In the genomic region with DNA sequence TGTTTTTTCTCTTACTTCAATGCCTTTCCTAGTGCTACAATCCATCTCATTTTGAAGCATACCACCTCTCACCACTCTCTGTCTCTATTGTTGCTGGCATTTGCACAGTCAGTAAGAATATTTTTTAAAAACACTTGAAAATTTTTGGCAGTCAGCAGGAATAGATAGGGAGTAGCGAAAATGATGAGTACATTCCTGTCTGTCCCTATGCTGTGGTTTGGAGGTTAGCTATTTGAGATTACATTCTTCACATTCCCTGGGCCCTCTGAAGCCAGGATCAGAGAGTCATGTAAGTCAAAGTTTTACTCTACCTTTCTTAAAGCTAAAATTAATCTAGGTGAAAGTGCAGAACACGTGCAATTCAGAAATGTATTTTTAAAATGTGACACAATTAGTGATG, we compare ENCODE assay signal across 15 cellular contexts. TPM values are rescaled to one million over a fixed set of nuclear protein-coding genes. Genes with fewer than 3 reads are reported as not detected.
DNase-seq lines count a peak whose midpoint lies in the region; ATAC-seq and TF ChIP-seq lines count a peak whose summit lies in the region.
"Had no signal": no experiment of that assay in that cellular context is flagged by ENCODE, and none has a peak within 500 bp of the region (broad histone marks: within the 10 kb centered on the region; RNA-seq: fewer than 3 reads in every experiment).

No MANE protein-coding gene starts in this region.

- H3K36me3 Mint-ChIP-seq in T-helper 17 cell (ENCODE audit: low read depth): no peaks in the 10 kb centered on the region

- H3K4me3 Mint-ChIP-seq in T-helper 17 cell: no peak overlapping the region

- H3K9me3 ChIP-seq in heart left ventricle: no peaks in the 10 kb centered on the region
- H3K9me3 ChIP-seq in SJSA1 (replicated peaks): no peaks in the 10 kb centered on the region
- no peaks in the 10 kb centered on the region for H3K9me3 ChIP-seq in thyroid gland
- no peaks in the 10 kb centered on the region for H3K9me3 ChIP-seq in WERI-Rb-1 (ENCODE audit: severe bottlenecking)
- H3K9me3 ChIP-seq in T-helper 17 cell (ENCODE audit: control insufficient read depth, low read length, poor library complexity, severe bottlenecking): no peaks in the 10 kb centered on the region
- H3K9me3 ChIP-seq: adrenal gland, mucosa of descending colon, suprapubic skin had no signal

- H3K27ac ChIP-seq in heart left ventricle: no peak overlapping the region
- H3K27ac ChIP-seq in SJSA1: peak overlapping the region; percentile 93
- H3K27ac ChIP-seq in thyroid gland: peak overlapping the region in 2 of 3 donors; percentile 1 to 6
- no peak overlapping the region for H3K27ac ChIP-seq in WERI-Rb-1
- H3K27ac ChIP-seq: 22Rv1, adrenal gland, suprapubic skin had no signal

- TF ChIP-seq POLR2A in heart left ventricle (IDR thresholded peaks at IDR 0.05) (no peak), thyroid gland (IDR thresholded peaks at IDR 0.05) (no peak)

- WGBS in heart left ventricle, 4 donors: 24 to 31% (median 31%) methylated on average over 2 of the region's 2 CpGs
- WGBS in thyroid gland, 2 donors: 47 to 52% methylated on average over 2 of the region's 2 CpGs

- intact Hi-C loops in Right ventricle myocardium inferior (cut with DNase I) (no loop called here), heart left ventricle (cut with DNase I) (no loop called here), thyroid gland (cut with DNase I) (no loop called here)

- H3K27ac Mint-ChIP-seq in T-helper 17 cell: no peak overlapping the region

- no peak for TF ChIP-seq CTCF in heart left ventricle (IDR thresholded peaks at IDR 0.05)
- TF ChIP-seq CTCF in thyroid gland (IDR thresholded peaks at IDR 0.05): no peak
- no peak for TF ChIP-seq CTCF in WERI-Rb-1 (IDR thresholded peaks at IDR 0.05; ENCODE audit: low read depth, low read length)

- DNase-seq in Right ventricle myocardium inferior (ENCODE audit: missing footprints) (no peak), heart left ventricle (no peak), SJSA1 (ENCODE audit: low read depth in 1 of 2, low spot score in 2 of 2) (peak; percentile 62 to 78), iPS-NIHi11 (ENCODE audit: low spot score) (peak; percentile 8), thyroid gland (peak in 1 of 2 donors; percentile 11), WERI-Rb-1 (no peak), T-helper 17 cell (no peak)
- DNase-seq: activated CD8-positive, alpha-beta memory T cell treated with anti-CD3 and anti-CD28 coated beads, Interleukin-2, amount 50 U/mL, for 4 hours; adrenal gland; glutamatergic neuron; MM.1S; mucosa of descending colon had no signal

- H3K4me3 ChIP-seq in heart left ventricle (no peak overlapping the region), SJSA1 (no peak overlapping the region), thyroid gland (replicated peaks in 1 of 3) (no peak overlapping the region), WERI-Rb-1 (ENCODE audit: low read depth, low read length) (no peak overlapping the region)
- H3K4me3 ChIP-seq: adrenal gland, mucosa of descending colon, suprapubic skin had no signal

- H3K4me1 ChIP-seq in heart left ventricle: peaks cover 0 to 13% (median 0%) of the 10 kb centered on the region in 12 donors
- peaks cover 37% of the 10 kb centered on the region for H3K4me1 ChIP-seq in SJSA1 (replicated peaks)
- H3K4me1 ChIP-seq in thyroid gland: peaks cover 20% of the 10 kb centered on the region in 2 donors
- H3K4me1 ChIP-seq: adrenal gland, suprapubic skin had no signal

- H3K27me3 Mint-ChIP-seq in T-helper 17 cell: no peaks in the 10 kb centered on the region

- H3K27me3 ChIP-seq in heart left ventricle (no peaks in the 10 kb centered on the region), SJSA1 (replicated peaks) (no peaks in the 10 kb centered on the region), thyroid gland (no peaks in the 10 kb centered on the region), WERI-Rb-1 (ENCODE audit: insufficient read depth, low read depth, severe bottlenecking) (no peaks in the 10 kb centered on the region)
- H3K27me3 ChIP-seq: adrenal gland, suprapubic skin had no signal

- H3K36me3 ChIP-seq in heart left ventricle: no peaks in the 10 kb centered on the region
- no peaks in the 10 kb centered on the region for H3K36me3 ChIP-seq in SJSA1
- H3K36me3 ChIP-seq in thyroid gland: no peaks in the 10 kb centered on the region
- no peaks in the 10 kb centered on the region for H3K36me3 ChIP-seq in WERI-Rb-1
- H3K36me3 ChIP-seq: adrenal gland, suprapubic skin had no signal

- H3K4me1 Mint-ChIP-seq in T-helper 17 cell: no peaks in the 10 kb centered on the region

- peak; percentile 54 for ATAC-seq in Right ventricle myocardium inferior
- no peak for ATAC-seq in heart left ventricle
- no peak for ATAC-seq in T-helper 17 cell
- no peak for ATAC-seq in HG03571 (IDR thresholded peaks at IDR 0.05; ENCODE audit: unreplicated experiment)
- ATAC-seq: mucosa of descending colon had no signal

RNA-seq across cellular contexts. Expression of gene MAGI2, which starts 53.0 kb away (rescaled TPM):
- total RNA-seq in Right ventricle myocardium inferior: 3.1 TPM
- 1 to 10 TPM; 2.2 to 6.8 (median 4.3) TPM for total RNA-seq in heart left ventricle
- 1 to 10 TPM; 1.1 to 2.2 TPM for polyA plus RNA-seq in heart left ventricle
- 0.78 and 0.82 TPM in 2 replicates for total RNA-seq in SJSA1 (2014; rRNA removed; shearing (Covaris generic))
- total RNA-seq in thyroid gland: 10 to 100 TPM; 20.7 to 31.1 (median 26.0) TPM
- total RNA-seq in T-helper 17 cell: under 1 TPM in 1 of 2 donors, not detected in 1; 0.73 TPM

Comparison
In these comparisons a context has a peak if more than half of its experiments do, and no peak if none do; other contexts are left out.
1. DNase-seq: peak in SJSA1 (2 of 2) and iPS-NIHi11 (single experiment); none in Right ventricle myocardium inferior (single experiment), heart left ventricle (0 of 5), WERI-Rb-1 (single experiment) and T-helper 17 cell (0 of 3).
2. H3K27ac ChIP-seq: peak in SJSA1 (single experiment) and thyroid gland (2 of 3); none in heart left ventricle (0 of 12) and WERI-Rb-1 (single experiment).